In the genomic region with DNA sequence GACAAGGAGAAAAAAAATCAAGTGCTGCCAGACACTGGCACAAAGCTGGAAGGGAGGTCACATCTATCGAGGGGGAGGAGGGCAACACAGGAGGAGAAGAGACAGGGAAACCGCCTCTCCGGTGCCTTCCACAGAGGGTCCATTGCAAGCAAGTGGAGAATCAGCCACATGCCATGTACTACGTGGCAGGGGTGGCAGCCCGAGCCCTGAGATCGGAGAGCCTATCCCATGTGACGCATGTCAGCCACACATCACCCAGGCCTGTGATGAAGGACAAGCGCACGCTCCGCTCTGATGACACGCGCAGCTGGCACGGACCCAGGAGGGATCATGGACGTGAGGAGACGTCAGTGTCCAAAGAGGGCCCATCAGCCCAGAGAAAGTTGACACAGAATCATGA, we compare ENCODE assay signal across 17 cellular contexts. TPM values are rescaled to one million over a fixed set of nuclear protein-coding genes. Genes with fewer than 3 reads are reported as not detected.
DNase-seq lines count a peak whose midpoint lies in the region; ATAC-seq and TF ChIP-seq lines count a peak whose summit lies in the region.
"Had no signal": no experiment of that assay in that cellular context is flagged by ENCODE, and none has a peak within 500 bp of the region (broad histone marks: within the 10 kb centered on the region; RNA-seq: fewer than 3 reads in every experiment).

No MANE protein-coding gene starts in this region.

- peaks cover 7 to 39% (median 20%) of the 10 kb centered on the region in 9 donors for H3K4me1 ChIP-seq in heart right ventricle

- peaks cover 3% of the 10 kb centered on the region for H3K36me3 Mint-ChIP-seq in osteocyte (ENCODE audit: unreplicated experiment)

- peak overlapping the region in 1 of 10 donors; percentile 3 for H3K4me3 ChIP-seq in heart right ventricle

- H3K27ac Mint-ChIP-seq in osteocyte (ENCODE audit: unreplicated experiment) = no peak overlapping the region

- H3K36me3 ChIP-seq in heart right ventricle = no peaks in the 10 kb centered on the region

- ATAC-seq in heart right ventricle (peak; percentile 56 to 82 (median 71)), GM21390 (IDR thresholded peaks at IDR 0.05; ENCODE audit: unreplicated experiment) (no peak)
- ATAC-seq: Panc1 had no signal

- no peaks in the 10 kb centered on the region for H3K27me3 ChIP-seq in heart right ventricle

- peak overlapping the region in 8 of 10 donors; percentile 1 to 75 (median 29) for H3K27ac ChIP-seq in heart right ventricle
- H3K27ac ChIP-seq: 22Rv1 had no signal

- H3K27me3 Mint-ChIP-seq in osteocyte (ENCODE audit: unreplicated experiment) = no peaks in the 10 kb centered on the region
- H3K27me3 Mint-ChIP-seq: CD8-positive, alpha-beta memory T cell had no signal

- intact Hi-C loops in heart right ventricle (cut with DNase I) = no loop called here

- H3K9me3 ChIP-seq in heart right ventricle = no peaks in the 10 kb centered on the region

- DNase-seq in SHP77 (lab: John Stamatoyannopoulos, UW) (peak; percentile 10 to 39), SHP77 treated with DMSO at 0.1 percent for 48 hours (lab: John Stamatoyannopoulos, UW) (no peak), heart right ventricle (peak; percentile 64 to 79), osteocyte (ENCODE audit: extremely low spot score, unreplicated experiment) (peak; percentile 70), iPS-NIHi7 (ENCODE audit: extremely low spot score) (no peak), DMS153 treated with DMSO at 0.1 percent for 48 hours (lab: John Stamatoyannopoulos, UW; ENCODE audit: unreplicated experiment) (no peak)
- DNase-seq in activated CD8-positive, alpha-beta memory T cell treated with anti-CD3 and anti-CD28 coated beads, Interleukin-2, amount 50 U/mL, for 4 hours = no peak
- DNase-seq: CD8-positive, alpha-beta memory T cell; NCI-H1105 treated with DMSO at 0.1 percent for 48 hours; NCI-H1694 treated with DMSO at 0.1 percent for 48 hours; NCI-H2107; NCI-H2227 treated with DMSO at 0.1 percent for 48 hours; NCI-H524 treated with DMSO at 0.1 percent for 48 hours; SIG-M5 had no signal

- no peak overlapping the region for H3K4me3 Mint-ChIP-seq in osteocyte (ENCODE audit: unreplicated experiment)
- H3K4me3 Mint-ChIP-seq: CD8-positive, alpha-beta memory T cell had no signal

- H3K9me3 Mint-ChIP-seq in osteocyte (ENCODE audit: unreplicated experiment) = no peaks in the 10 kb centered on the region
- H3K9me3 Mint-ChIP-seq: CD8-positive, alpha-beta memory T cell had no signal

- TF ChIP-seq CTCF in heart right ventricle (IDR thresholded peaks at IDR 0.05) (no peak), osteocyte (IDR thresholded peaks at IDR 0.05) (no peak)

- WGBS in heart right ventricle, 2 donors = 46 to 73% methylated on average over 15 of the region's 15 CpGs

- H3K4me1 Mint-ChIP-seq in osteocyte (ENCODE audit: unreplicated experiment) = peaks cover 22% of the 10 kb centered on the region

RNA-seq across cellular contexts. Expression of gene ADCY9, which starts 30.1 kb away (rescaled TPM):
- total RNA-seq in heart right ventricle = 10 to 100 TPM; 37.3 to 57.6 (median 43.4) TPM
- polyA plus RNA-seq in heart right ventricle = 10 to 100 TPM; 11.5 to 12.4 TPM
- 25.3 and 26.9 TPM in 2 replicates for total RNA-seq in osteocyte

Comparison
In these comparisons a context has a peak if more than half of its experiments do, and no peak if none do; other contexts are left out.
1. DNase-seq: peak in SHP77 (2 of 2), heart right ventricle (2 of 2) and osteocyte (single experiment); none in SHP77 treated with DMSO at 0.1 percent for 48 hours (single experiment), iPS-NIHi7 (single experiment), DMS153 treated with DMSO at 0.1 percent for 48 hours (single experiment) and activated CD8-positive, alpha-beta memory T cell treated with anti-CD3 and anti-CD28 coated beads, Interleukin-2, amount 50 U/mL, for 4 hours (single experiment).